In the genomic region with DNA sequence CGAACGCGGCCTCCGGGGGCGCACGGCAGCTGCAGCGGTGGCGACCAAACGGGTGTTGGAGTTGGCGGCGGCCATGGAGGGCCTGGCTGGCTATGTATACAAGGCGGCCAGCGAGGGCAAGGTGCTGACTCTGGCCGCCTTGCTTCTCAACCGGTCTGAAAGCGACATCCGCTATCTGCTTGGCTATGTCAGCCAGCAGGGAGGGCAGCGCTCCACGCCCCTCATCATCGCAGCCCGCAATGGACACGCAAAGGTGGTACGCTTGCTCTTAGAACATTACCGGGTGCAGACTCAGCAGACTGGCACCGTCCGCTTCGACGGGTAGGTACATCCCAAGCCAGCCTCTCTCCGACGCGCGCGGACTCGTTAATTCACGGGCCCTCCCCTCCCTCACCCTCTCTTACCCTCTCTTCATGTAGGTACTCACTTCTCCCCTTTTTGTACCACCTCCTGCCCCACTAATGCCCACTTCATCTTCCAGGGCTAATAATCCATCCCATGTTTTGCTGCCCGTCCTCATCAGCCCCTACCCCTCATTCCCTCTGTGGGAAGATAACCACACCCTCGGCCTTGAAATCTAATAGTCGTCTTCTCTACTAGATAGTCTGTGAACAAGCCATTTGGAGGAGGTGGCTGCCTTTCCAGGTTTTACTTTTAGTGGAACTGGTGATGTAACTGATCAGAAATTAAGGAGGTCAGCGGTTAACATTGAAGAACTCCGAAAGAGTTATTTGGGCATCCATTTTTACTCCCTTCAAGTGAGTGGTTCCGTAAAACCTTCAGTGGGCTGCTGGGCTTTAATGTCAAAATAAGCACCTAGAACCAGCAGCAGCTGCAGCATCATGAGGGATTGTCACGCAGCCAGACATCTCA, we compare ENCODE assay signal across 8 cellular contexts. TPM values are rescaled to one million over a fixed set of nuclear protein-coding genes. Genes with fewer than 3 reads are reported as not detected.
A peak's percentile ranks its signal among the peaks of the same experiment; 100 is the strongest.
DNase-seq lines count a peak whose midpoint lies in the region; ATAC-seq, FAIRE-seq and TF ChIP-seq lines count a peak whose summit lies in the region.

No MANE protein-coding gene starts in this region.

- TF ChIP-seq EP300 in HepG2 (IDR thresholded peaks at IDR 0.05; ENCODE audit: low read depth in 2 of 2, low read length in 2 of 2), result no peak
- TF ChIP-seq EP300 in HepG2 (CRISPR knock-in tag; IDR thresholded peaks at IDR 0.05; ENCODE audit: borderline replicate concordance), result peak; percentile 26; the same call in 1 of the 2 replicates
- no peak for TF ChIP-seq EP300 in suprapubic skin (IDR thresholded peaks at IDR 0.05)

- H3K79me2 ChIP-seq in PC-3 (ENCODE audit: low read length), result peaks cover 57% of the 10 kb centered on the region
- H3K79me2 ChIP-seq in HepG2 (ENCODE audit: insufficient read depth, low read length), result peaks cover 55% of the 10 kb centered on the region

- TF ChIP-seq POLR2A in HepG2 (IDR thresholded peaks at IDR 0.05; ENCODE audit: insufficient read depth in 1 of 2, low read depth in 2 of 2, low read length in 2 of 2) (no peak; a peak in 1 of 4 replicates), suprapubic skin (IDR thresholded peaks at IDR 0.05) (no peak)

- H2AFZ ChIP-seq in PC-3 (ENCODE audit: low read length), result peak overlapping the region; percentile 93
- H2AFZ ChIP-seq in HepG2 (ENCODE audit: low read length), result no peak overlapping the region

- in situ Hi-C loops in HepG2 (cut with HindIII; ENCODE audit: extremely low pct_ligation_motif_present, low pct_unique_long_range_greater_than_20kb), result no loop called here

- H3K4me3 Mint-ChIP-seq in brain, result peak overlapping the region; percentile 92 to 100 (median 95)

- peaks cover 48% of the 10 kb centered on the region for H4K20me1 ChIP-seq in PC-3 (ENCODE audit: low read length)
- H4K20me1 ChIP-seq in HepG2 (ENCODE audit: insufficient read depth, low read length), result peaks cover 33% of the 10 kb centered on the region

- peak overlapping the region; percentile 99 for H3K4me2 ChIP-seq in PC-3 (ENCODE audit: low read length)
- H3K4me2 ChIP-seq in HepG2 (ENCODE audit: low read depth, low read length), result peak overlapping the region; percentile 97

- peak overlapping the region; percentile 95 to 99 (median 97) for H3K27ac Mint-ChIP-seq in brain

- H3K4me3 ChIP-seq in PC-3 (ENCODE audit: low read length) (peak overlapping the region; percentile 89), HepG2 (replicated peaks in 1 of 3; ENCODE audit: insufficient read depth in 1 of 3, low read depth in 2 of 3, low read length in 3 of 3) (peak overlapping the region; percentile 92 to 99 (median 98)), suprapubic skin (peak overlapping the region; percentile 80)

- POLR2A ChIA-PET in PC-3 (lab: Charles Lee; ENCODE audit: unreplicated experiment) (no interaction called here), HepG2 (lab: Yijun Ruan, JAX) (interaction anchor here (0.6 to 3.1 kb wide), 13 partner anchors 11 to 538 kb away, joined by 3 to 51 read pairs (median 6); a partner anchor contains a TSS)

- ATAC-seq in HG03064 (IDR thresholded peaks at IDR 0.05; ENCODE audit: low read depth, unreplicated experiment), result peak; percentile 44
- ATAC-seq in PC-3, result peak; percentile 7
- ATAC-seq in HepG2, result peak; percentile 83

- H3K27me3 ChIP-seq in PC-3 (ENCODE audit: low read length) (no peaks in the 10 kb centered on the region), HepG2 (ENCODE audit: control insufficient read depth in 1 of 2, insufficient read depth in 2 of 2, low read length in 2 of 2) (no peaks in the 10 kb centered on the region; a peak in 1 of 5 replicates), suprapubic skin (no peaks in the 10 kb centered on the region)

- H3K27me3 Mint-ChIP-seq in brain, result peaks cover 7% of the 10 kb centered on the region

- peaks cover 56% of the 10 kb centered on the region for H3K4me1 ChIP-seq in PC-3 (ENCODE audit: insufficient read depth, low read length)
- H3K4me1 ChIP-seq in HepG2 (ENCODE audit: insufficient read depth, low read length), result peaks cover 68% of the 10 kb centered on the region
- H3K4me1 ChIP-seq in suprapubic skin, result peaks cover 73% of the 10 kb centered on the region

- no peaks in the 10 kb centered on the region; the same call in 1 of the 2 replicates for H3K36me3 ChIP-seq in PC-3 (ENCODE audit: low read depth, low read length)
- no peaks in the 10 kb centered on the region for H3K36me3 ChIP-seq in HepG2 (replicated peaks in 1 of 2; ENCODE audit: control insufficient read depth in 1 of 2, insufficient read depth in 2 of 2, low read length in 2 of 2)
- no peaks in the 10 kb centered on the region for H3K36me3 ChIP-seq in suprapubic skin

- H3K9me2 ChIP-seq in PC-3 (replicated peaks; ENCODE audit: low read length), result no peaks in the 10 kb centered on the region

- peaks cover 75% of the 10 kb centered on the region for H3K4me1 Mint-ChIP-seq in brain

- TSS peak; percentile 45 for BruUV-seq in PC-3 (replicated peaks; lab: Mats Ljungman, UMichigan)
- BruUV-seq in HepG2 (replicated peaks; lab: Mats Ljungman, UMichigan), result TSS peak; percentile 52

- peak; percentile 58 for TF ChIP-seq CTCF in GM12872 (IDR thresholded peaks at IDR 0.05; ENCODE audit: insufficient read depth, low read depth, low read length)
- TF ChIP-seq CTCF in PC-3 (conservative IDR thresholded peaks at IDR 0.05; ENCODE audit: low read depth, low read length), result no peak; the same call in 1 of the 2 replicates
- no peak for TF ChIP-seq CTCF in brain (conservative IDR thresholded peaks at IDR 0.05)
- TF ChIP-seq CTCF in HepG2 (CRISPR knock-in tag; IDR thresholded peaks at IDR 0.05), result peak; percentile 67
- TF ChIP-seq CTCF in suprapubic skin (IDR thresholded peaks at IDR 0.05), result peak in 1 of 2 donors; percentile 42

- H3K9ac ChIP-seq in PC-3 (ENCODE audit: low read length) (peak overlapping the region; percentile 96), HepG2 (ENCODE audit: insufficient read depth, low read depth, low read length) (peak overlapping the region; percentile 93)

- peaks cover 0 to 4% (median 0%) of the 10 kb centered on the region in 5 experiments for H3K9me3 Mint-ChIP-seq in brain

- CTCF ChIA-PET in PC-3 (lab: Charles Lee) (no interaction called here), HepG2 (lab: Yijun Ruan, JAX; ENCODE audit: low intra/inter-chr PET ratio, low total read pairs) (interaction anchor here (1.0 to 1.5 kb wide), 2 partner anchors 26 to 28 kb away, joined by 3 to 5 read pairs; no protein-coding TSS in a partner anchor)

- TF ChIP-seq RAD21 in HepG2 (CRISPR knock-in tag; IDR thresholded peaks at IDR 0.05), result no peak

- H3K9me3 ChIP-seq in PC-3 (ENCODE audit: low read length) (no peaks in the 10 kb centered on the region), HepG2 (ENCODE audit: low read length) (no peaks in the 10 kb centered on the region), suprapubic skin (no peaks in the 10 kb centered on the region)

- WGBS in HepG2 (ENCODE audit: low lambda C conversion rate), result 1% methylated on average over 23 of the region's 42 CpGs
- WGBS in suprapubic skin, result under 1% methylated on average over 31 of the region's 42 CpGs

- H3K36me3 Mint-ChIP-seq in brain, result peaks cover 19% of the 10 kb centered on the region

- no peaks in the 10 kb centered on the region for H3F3A ChIP-seq in PC-3 (ENCODE audit: low read length, unreplicated experiment)

- no peak for FAIRE-seq in HepG2 (lab: Jason Lieb, UNC)

- intact Hi-C loops in PC-3 (cut with micrococcal nuclease) (loop anchor here (2.0 kb wide), 2 partner anchors 26 to 74 kb away; no protein-coding TSS in a partner anchor), HepG2 (cut with micrococcal nuclease; ENCODE audit: unreplicated experiment) (loop anchor here (5.0 kb wide), 1 partner anchor 46 kb away; no protein-coding TSS in a partner anchor)

- peak overlapping the region; percentile 95 for H3K27ac ChIP-seq in PC-3 (ENCODE audit: low read length)
- peak overlapping the region; percentile 97 for H3K27ac ChIP-seq in HepG2 (ENCODE audit: extremely low read length, insufficient read depth, low read length)
- peak overlapping the region; percentile 98 for H3K27ac ChIP-seq in suprapubic skin

- peak; percentile 42 for DNase-seq in PC-3
- peak; percentile 65 for DNase-seq in HepG2 (ENCODE audit: low spot score)
- DNase-seq in suprapubic skin (ENCODE audit: low spot score in 2 of 2), result peak in 1 of 2 donors; percentile 84
- no peak for DNase-seq in mucosa of gallbladder (ENCODE audit: low spot score)
- no peak for DNase-seq in superior temporal gyrus (ENCODE audit: extremely low spot score)

RNA-seq across cellular contexts. Expression of a gene that starts 1.0 kb away (rescaled TPM):
- total RNA-seq in PC-3 (2014; rRNA removed) (19.4 and 22.1 TPM in 2 replicates), HepG2 (2016; rRNA removed; fragmentation: Illumina TruSeq; extraction: Trizol) (38.1 and 41.2 TPM in 2 replicates), suprapubic skin (10 to 100 TPM; 56.3 to 89.6 (median 63.8) TPM), mucosa of gallbladder (51.7 TPM)
- polyA plus RNA-seq in brain (ENCODE audit: insufficient read depth, low read depth, low replicate concordance) (15.5 TPM), HepG2 (2011; rRNA removed) (40.0 and 40.3 TPM in 2 replicates)
- total RNA-seq in HepG2 (2016; cell fraction: cytosol; rRNA removed; fragmentation: Illumina TruSeq; extraction: Trizol; ENCODE audit: low read depth), result 1.8 and 3.1 TPM in 2 replicates
- total RNA-seq in HepG2 (2016; cell fraction: insoluble cytoplasmic fraction; rRNA removed; fragmentation: Illumina TruSeq; extraction: Trizol), result 30.7 and 45.0 TPM in 2 replicates
- total RNA-seq in HepG2 (2016; cell fraction: membrane; rRNA removed; fragmentation: Illumina TruSeq; extraction: Trizol), result 14.6 and 17.1 TPM in 2 replicates
- total RNA-seq in HepG2 (2016; cell fraction: nucleus; rRNA removed; fragmentation: Illumina TruSeq; extraction: Trizol), result 28.2 and 28.4 TPM in 2 replicates
- polyA plus RNA-seq in HepG2 (2011; cell fraction: cytosol; rRNA removed), result 19.1 and 23.6 TPM in 2 replicates
- 21.4 and 22.7 TPM in 2 replicates for polyA plus RNA-seq in HepG2 (2011; cell fraction: nucleus; rRNA removed)
- 16.6 and 17.3 TPM in 2 replicates for polyA plus RNA-seq in HepG2 (2012)
- 0.72 and 0.80 TPM in 2 replicates for polyA plus RNA-seq in HepG2 (2016; cell fraction: cytosol; fragmentation: Illumina TruSeq; extraction: Trizol; ENCODE audit: low read depth)
- 19.0 and 20.2 TPM in 2 replicates for polyA plus RNA-seq in HepG2 (2016; cell fraction: insoluble cytoplasmic fraction; fragmentation: Illumina TruSeq; extraction: Trizol; ENCODE audit: low read depth)
- polyA plus RNA-seq in HepG2 (2016; cell fraction: membrane; fragmentation: Illumina TruSeq; extraction: Trizol; ENCODE audit: low read depth), result 4.2 and 4.6 TPM in 2 replicates
- 19.1 and 25.5 TPM in 2 replicates for polyA plus RNA-seq in HepG2 (2016; cell fraction: nucleus; fragmentation: Illumina TruSeq; extraction: Trizol; ENCODE audit: insufficient read depth, low read depth)
- polyA minus RNA-seq in HepG2 (2011; rRNA and poly(A)+ RNA removed; ENCODE audit: low replicate concordance), result 110 and 233 TPM in 2 replicates
- 70.9 and 90.9 TPM in 2 replicates for polyA minus RNA-seq in HepG2 (2011; cell fraction: cytosol; rRNA and poly(A)+ RNA removed)
- 58.1 and 77.1 TPM in 2 replicates for polyA minus RNA-seq in HepG2 (2011; cell fraction: nucleus; rRNA and poly(A)+ RNA removed)

RNA-seq across cellular contexts. Expression of a gene that starts 49.1 kb away (rescaled TPM):
- total RNA-seq in PC-3 (2014; rRNA removed), result 33.4 and 42.2 TPM in 2 replicates
- 21.5 TPM for polyA plus RNA-seq in brain (ENCODE audit: insufficient read depth, low read depth, low replicate concordance)
- total RNA-seq in HepG2 (2016; rRNA removed; fragmentation: Illumina TruSeq; extraction: Trizol), result 11.1 and 27.1 TPM in 2 replicates
- 8.6 and 9.6 TPM in 2 replicates for total RNA-seq in HepG2 (2016; cell fraction: cytosol; rRNA removed; fragmentation: Illumina TruSeq; extraction: Trizol; ENCODE audit: low read depth)
- total RNA-seq in HepG2 (2016; cell fraction: insoluble cytoplasmic fraction; rRNA removed; fragmentation: Illumina TruSeq; extraction: Trizol), result 11.8 and 24.4 TPM in 2 replicates
- total RNA-seq in HepG2 (2016; cell fraction: membrane; rRNA removed; fragmentation: Illumina TruSeq; extraction: Trizol), result 21.8 and 24.8 TPM in 2 replicates
- total RNA-seq in HepG2 (2016; cell fraction: nucleus; rRNA removed; fragmentation: Illumina TruSeq; extraction: Trizol), result 26.2 and 36.2 TPM in 2 replicates
- 24.9 and 26.6 TPM in 2 replicates for polyA plus RNA-seq in HepG2 (2011; rRNA removed)
- polyA plus RNA-seq in HepG2 (2011; cell fraction: cytosol; rRNA removed), result 16.8 and 20.7 TPM in 2 replicates
- 31.9 and 38.5 TPM in 2 replicates for polyA plus RNA-seq in HepG2 (2011; cell fraction: nucleus; rRNA removed)
- polyA plus RNA-seq in HepG2 (2012), result 11.0 and 11.8 TPM in 2 replicates
- polyA plus RNA-seq in HepG2 (2016; cell fraction: cytosol; fragmentation: Illumina TruSeq; extraction: Trizol; ENCODE audit: low read depth), result 12.8 and 17.1 TPM in 2 replicates
- polyA plus RNA-seq in HepG2 (2016; cell fraction: insoluble cytoplasmic fraction; fragmentation: Illumina TruSeq; extraction: Trizol; ENCODE audit: low read depth), result 18.2 and 20.3 TPM in 2 replicates
- polyA plus RNA-seq in HepG2 (2016; cell fraction: membrane; fragmentation: Illumina TruSeq; extraction: Trizol; ENCODE audit: low read depth), result 26.1 and 27.9 TPM in 2 replicates
- polyA plus RNA-seq in HepG2 (2016; cell fraction: nucleus; fragmentation: Illumina TruSeq; extraction: Trizol; ENCODE audit: insufficient read depth, low read depth), result 66.1 and 79.6 TPM in 2 replicates
- polyA minus RNA-seq in HepG2 (2011; rRNA and poly(A)+ RNA removed; ENCODE audit: low replicate concordance), result 97.2 and 431 TPM in 2 replicates
- polyA minus RNA-seq in HepG2 (2011; cell fraction: cytosol; rRNA and poly(A)+ RNA removed), result 10.3 and 11.8 TPM in 2 replicates
- polyA minus RNA-seq in HepG2 (2011; cell fraction: nucleus; rRNA and poly(A)+ RNA removed), result 22.3 and 29.9 TPM in 2 replicates
- total RNA-seq in suprapubic skin, result 10 to 100 TPM; 20.3 to 38.1 (median 27.9) TPM
- 25.7 TPM for total RNA-seq in mucosa of gallbladder

Comparison
In these comparisons a context has a peak if more than half of its experiments do, and no peak if none do; other contexts are left out.
1. CTCF ChIP-seq: peak in GM12872 (single experiment) and HepG2 (single experiment); none in PC-3 (single experiment) and brain (0 of 2).
2. ATAC-seq: peak in every context shown above with its lines; median percentile 83 in HepG2; 44 in HG03064; 7 in PC-3.
3. DNase-seq: peak in PC-3 (single experiment) and HepG2 (single experiment); none in mucosa of gallbladder (single experiment) and superior temporal gyrus (single experiment).
4. Peak in every context shown above with its lines, with median percentiles within 50 percentile points of each other: H3K27ac ChIP-seq and H3K4me3 ChIP-seq.